ENCODE assay signal across 9 cellular contexts in the genomic region with DNA sequence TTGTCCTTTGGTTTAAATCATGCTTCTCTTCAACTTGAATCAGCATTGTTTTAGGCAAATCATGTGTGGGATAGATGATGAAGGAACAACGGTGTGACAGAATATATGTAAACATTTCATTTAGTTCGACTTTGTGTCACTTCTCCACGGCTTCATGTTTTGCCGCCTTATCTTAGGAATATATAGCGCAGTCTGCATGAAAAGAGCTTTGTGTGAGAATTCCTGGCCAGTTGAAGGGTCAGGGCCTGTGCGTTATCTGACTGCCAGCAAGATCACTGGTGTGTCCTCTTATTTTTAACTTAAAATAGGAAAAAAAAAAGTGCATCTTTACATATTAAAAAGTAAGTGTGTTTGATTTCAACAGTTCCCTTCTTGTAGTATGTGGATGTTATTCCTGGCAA.
DNase-seq lines count a peak whose midpoint lies in the region; ATAC-seq and TF ChIP-seq lines count a peak whose summit lies in the region.
"Had no signal": no experiment of that assay in that cellular context is flagged by ENCODE, and none has a peak within 500 bp of the region (broad histone marks: within the 10 kb centered on the region; RNA-seq: fewer than 3 reads in every experiment).

No MANE protein-coding gene starts in this region.

- peaks cover 14% of the 10 kb centered on the region for H3F3A ChIP-seq in neural progenitor cell (ENCODE audit: low read depth)

- H3K27me3 Mint-ChIP-seq in neural progenitor cell (ENCODE audit: insufficient read depth, low read depth), result peaks cover 3% of the 10 kb centered on the region

- H3K9me3 Mint-ChIP-seq in neural progenitor cell, result peaks cover 28% of the 10 kb centered on the region
- H3K9me3 Mint-ChIP-seq in stimulated activated effector memory CD8-positive, alpha-beta T cell treated with anti-CD3 and anti-CD28 coated beads, Interleukin-12 subunit alpha, Interleukin-12 subunit beta, amount 100 ng/mL, for 72 hours, result peaks cover 11% of the 10 kb centered on the region

- in situ Hi-C loops in KBM-7 (cut with MboI; ENCODE audit: low pct_unique_long_range_greater_than_20kb, low sequenced_read_pairs), result no loop called here

- H3K27ac Mint-ChIP-seq in neural progenitor cell, result peak overlapping the region; percentile 99
- H3K27ac Mint-ChIP-seq in stimulated activated effector memory CD8-positive, alpha-beta T cell treated with anti-CD3 and anti-CD28 coated beads, Interleukin-12 subunit alpha, Interleukin-12 subunit beta, amount 100 ng/mL, for 72 hours, result no peak overlapping the region

- H3K4me3 ChIP-seq in neural progenitor cell (no peak overlapping the region), H7 (ENCODE audit: insufficient read depth, low read depth, low read length) (no peak overlapping the region)

- no peak overlapping the region for H3K9ac ChIP-seq in neural progenitor cell

- H3K27me3 ChIP-seq in neural progenitor cell (no peaks in the 10 kb centered on the region), H7 (ENCODE audit: control insufficient read depth, insufficient read depth, low read length) (no peaks in the 10 kb centered on the region)

- DNase-seq in KBM-7, result peak; percentile 60
- peak; percentile 63 to 76 for DNase-seq in erythroblast (lab: John Stamatoyannopoulos, UW)
- DNase-seq in neural progenitor cell (ENCODE audit: low spot score), result peak; percentile 3
- DNase-seq in H7, result no peak
- DNase-seq in stimulated activated effector memory CD8-positive, alpha-beta T cell treated with anti-CD3 and anti-CD28 coated beads, Interleukin-12 subunit alpha, Interleukin-12 subunit beta, amount 100 ng/mL, for 72 hours (ENCODE audit: low spot score in 2 of 2), result no peak
- DNase-seq in GM19240 (ENCODE audit: insufficient read length, low spot score), result no peak

- H3K4me3 Mint-ChIP-seq in neural progenitor cell, result peak overlapping the region; percentile 96
- H3K4me3 Mint-ChIP-seq in stimulated activated effector memory CD8-positive, alpha-beta T cell treated with anti-CD3 and anti-CD28 coated beads, Interleukin-12 subunit alpha, Interleukin-12 subunit beta, amount 100 ng/mL, for 72 hours, result no peak overlapping the region

- H3K4me1 Mint-ChIP-seq in neural progenitor cell, result peaks cover 39% of the 10 kb centered on the region
- H3K4me1 Mint-ChIP-seq in stimulated activated effector memory CD8-positive, alpha-beta T cell treated with anti-CD3 and anti-CD28 coated beads, Interleukin-12 subunit alpha, Interleukin-12 subunit beta, amount 100 ng/mL, for 72 hours, result no peaks in the 10 kb centered on the region

- no peak for TF ChIP-seq POLR2A in erythroblast (IDR thresholded peaks at IDR 0.05; ENCODE audit: low read length)

- no peaks in the 10 kb centered on the region for H3K79me2 ChIP-seq in neural progenitor cell (ENCODE audit: low read depth)

- peak overlapping the region; percentile 95; the same call in 1 of the 2 replicates for H3K27ac ChIP-seq in C4-2B
- no peak overlapping the region for H3K27ac ChIP-seq in neural progenitor cell

- H3K4me1 ChIP-seq in neural progenitor cell, result peaks cover 33% of the 10 kb centered on the region

- peak overlapping the region; percentile 76 for H3K4me2 ChIP-seq in neural progenitor cell

- H3K36me3 ChIP-seq in neural progenitor cell, result no peaks in the 10 kb centered on the region
- H3K36me3 ChIP-seq in H7 (replicated peaks; ENCODE audit: control insufficient read depth, insufficient read depth, low read length), result no peaks in the 10 kb centered on the region

- no peak for TF ChIP-seq CTCF in C4-2B (conservative IDR thresholded peaks at IDR 0.05)
- TF ChIP-seq CTCF in neural progenitor cell (IDR thresholded peaks at IDR 0.05), result no peak

- peak overlapping the region; percentile 37 for H2AFZ ChIP-seq in neural progenitor cell (replicated peaks)

- peaks cover 21% of the 10 kb centered on the region for H3K36me3 Mint-ChIP-seq in neural progenitor cell
- no peaks in the 10 kb centered on the region for H3K36me3 Mint-ChIP-seq in stimulated activated effector memory CD8-positive, alpha-beta T cell treated with anti-CD3 and anti-CD28 coated beads, Interleukin-12 subunit alpha, Interleukin-12 subunit beta, amount 100 ng/mL, for 72 hours
- H3K36me3 Mint-ChIP-seq: naive B cell had no signal

- H4K20me1 ChIP-seq in neural progenitor cell (ENCODE audit: low read depth), result no peaks in the 10 kb centered on the region

- no peaks in the 10 kb centered on the region for H3K9me3 ChIP-seq in neural progenitor cell (ENCODE audit: low read depth)

- ATAC-seq in stimulated activated effector memory CD8-positive, alpha-beta T cell treated with anti-CD3 and anti-CD28 coated beads, Interleukin-12 subunit alpha, Interleukin-12 subunit beta, amount 100 ng/mL, for 72 hours, result no peak
- ATAC-seq in SK-N-SH treated with all-trans-retinoic acid at 6 μM for 48 hours, result no peak

TF ChIP-seq in SK-N-SH treated with all-trans-retinoic acid at 6 μM for 48 hours, 23 proteins besides CTCF, POLR2A, EP300 and RAD21:
- TF ChIP-seq ZNF70 (CRISPR knock-in tag; IDR thresholded peaks at IDR 0.05) (no peak), ZC3H10 (CRISPR knock-in tag; IDR thresholded peaks at IDR 0.05) (no peak), OSR1 (CRISPR knock-in tag; IDR thresholded peaks at IDR 0.05) (no peak), TCF4 (CRISPR knock-in tag; IDR thresholded peaks at IDR 0.05; ENCODE audit: borderline replicate concordance) (no peak), RARB (CRISPR knock-in tag; IDR thresholded peaks at IDR 0.05) (no peak), ESRRG (CRISPR knock-in tag; IDR thresholded peaks at IDR 0.05) (no peak), ZFP30 (CRISPR knock-in tag; IDR thresholded peaks at IDR 0.05) (no peak), BACH2 (CRISPR knock-in tag; IDR thresholded peaks at IDR 0.05; ENCODE audit: borderline replicate concordance) (no peak), CSRNP3 (CRISPR knock-in tag; IDR thresholded peaks at IDR 0.05) (no peak), PPARA (CRISPR knock-in tag; IDR thresholded peaks at IDR 0.05; ENCODE audit: borderline replicate concordance) (no peak), ZNF8 (CRISPR knock-in tag; IDR thresholded peaks at IDR 0.05) (no peak), SNAI2 (CRISPR knock-in tag; IDR thresholded peaks at IDR 0.05) (no peak)
- TF ChIP-seq, protein P1, sequence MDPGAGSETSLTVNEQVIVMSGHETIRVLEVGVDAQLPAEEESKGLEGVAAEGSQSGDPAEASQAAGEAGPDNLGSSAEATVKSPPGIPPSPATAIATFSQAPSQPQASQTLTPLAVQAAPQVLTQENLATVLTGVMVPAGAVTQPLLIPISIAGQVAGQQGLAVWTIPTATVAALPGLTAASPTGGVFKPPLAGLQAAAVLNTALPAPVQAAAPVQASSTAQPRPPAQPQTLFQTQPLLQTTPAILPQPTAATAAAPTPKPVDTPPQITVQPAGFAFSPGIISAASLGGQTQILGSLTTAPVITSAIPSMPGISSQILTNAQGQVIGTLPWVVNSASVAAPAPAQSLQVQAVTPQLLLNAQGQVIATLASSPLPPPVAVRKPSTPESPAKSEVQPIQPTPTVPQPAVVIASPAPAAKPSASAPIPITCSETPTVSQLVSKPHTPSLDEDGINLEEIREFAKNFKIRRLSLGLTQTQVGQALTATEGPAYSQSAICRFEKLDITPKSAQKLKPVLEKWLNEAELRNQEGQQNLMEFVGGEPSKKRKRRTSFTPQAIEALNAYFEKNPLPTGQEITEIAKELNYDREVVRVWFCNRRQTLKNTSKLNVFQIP (CRISPR knock-in tag; IDR thresholded peaks at IDR 0.05; ENCODE audit: borderline replicate concordance, low read depth), result no peak
- TF ChIP-seq, protein P2, sequence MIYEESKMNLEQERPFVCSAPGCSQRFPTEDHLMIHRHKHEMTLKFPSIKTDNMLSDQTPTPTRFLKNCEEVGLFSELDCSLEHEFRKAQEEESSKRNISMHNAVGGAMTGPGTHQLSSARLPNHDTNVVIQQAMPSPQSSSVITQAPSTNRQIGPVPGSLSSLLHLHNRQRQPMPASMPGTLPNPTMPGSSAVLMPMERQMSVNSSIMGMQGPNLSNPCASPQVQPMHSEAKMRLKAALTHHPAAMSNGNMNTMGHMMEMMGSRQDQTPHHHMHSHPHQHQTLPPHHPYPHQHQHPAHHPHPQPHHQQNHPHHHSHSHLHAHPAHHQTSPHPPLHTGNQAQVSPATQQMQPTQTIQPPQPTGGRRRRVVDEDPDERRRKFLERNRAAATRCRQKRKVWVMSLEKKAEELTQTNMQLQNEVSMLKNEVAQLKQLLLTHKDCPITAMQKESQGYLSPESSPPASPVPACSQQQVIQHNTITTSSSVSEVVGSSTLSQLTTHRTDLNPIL (CRISPR knock-in tag; IDR thresholded peaks at IDR 0.05; ENCODE audit: low read depth), result no peak

Comparison
In these comparisons a context has a peak if more than half of its experiments do, and no peak if none do; other contexts are left out.
1. DNase-seq: peak in KBM-7 (single experiment), erythroblast (2 of 2) and neural progenitor cell (single experiment); none in H7 (single experiment), stimulated activated effector memory CD8-positive, alpha-beta T cell treated with anti-CD3 and anti-CD28 coated beads, Interleukin-12 subunit alpha, Interleukin-12 subunit beta, amount 100 ng/mL, for 72 hours (0 of 2) and GM19240 (single experiment).